8 cellular contexts compared by ENCODE assay signal in genomic region chr3:129602730-129603560, GRCh38. TPM values are rescaled to one million over a fixed set of nuclear protein-coding genes. Genes with fewer than 3 reads are reported as not detected.
A peak's percentile ranks its signal among the peaks of the same experiment; 100 is the strongest.
DNase-seq lines count a peak whose midpoint lies in the region; ATAC-seq and TF ChIP-seq lines count a peak whose summit lies in the region.

No MANE protein-coding gene starts in this region.

- no peak for TF ChIP-seq POLR2A in HCT116 (IDR thresholded peaks at IDR 0.05; ENCODE audit: borderline replicate concordance, extremely low read depth, insufficient read depth, insufficient read length)

- no peaks in the 10 kb centered on the region for H3K9me2 ChIP-seq in HCT116 (ENCODE audit: insufficient read depth)

- TF ChIP-seq CTCF in HCT116 (IDR thresholded peaks at IDR 0.05 in 2 of 3, conservative IDR thresholded peaks at IDR 0.05 in 1 of 3; ENCODE audit: borderline replicate concordance in 1 of 3, insufficient read depth in 1 of 3, low read depth in 2 of 3, low read length in 2 of 3) (no peak), brain microvascular endothelial cell (IDR thresholded peaks at IDR 0.05; ENCODE audit: low read depth, low read length, missing control alignments) (no peak), kidney epithelial cell (IDR thresholded peaks at IDR 0.05; ENCODE audit: insufficient read depth, low read length, poor library complexity, severe bottlenecking) (no peak)

- H3K4me2 ChIP-seq in HCT116 (ENCODE audit: low read length) = peak overlapping the region; percentile 34

- peaks cover 59% of the 10 kb centered on the region for H3K79me2 ChIP-seq in HCT116 (ENCODE audit: insufficient read depth, low read length)

- H3K27me3 ChIP-seq in HCT116 (ENCODE audit: insufficient read depth, low read length) (no peaks in the 10 kb centered on the region), brain microvascular endothelial cell (replicated peaks) (no peaks in the 10 kb centered on the region), kidney epithelial cell (ENCODE audit: control insufficient read depth, insufficient read depth, low read length) (no peaks in the 10 kb centered on the region)

- no peak for TF ChIP-seq RAD21 in HCT116 (IDR thresholded peaks at IDR 0.05; ENCODE audit: low read depth)

- RAD21 ChIA-PET in HCT116 (lab: Charles Lee; ENCODE audit: low non-redundant PET in 1 of 2, low total read pairs in 2 of 2, uncharacterized antibody in 2 of 2, unreplicated experiment in 2 of 2) = interaction anchor here in 1 of 2 experiments (0.6 kb wide), 1 partner anchor 226 kb away, joined by 5 read pairs; no protein-coding TSS in a partner anchor

- no peak overlapping the region for H3K4me3 ChIP-seq in HCT116 (replicated peaks in 1 of 2; ENCODE audit: low read depth in 1 of 2, low read length in 2 of 2)
- H3K4me3 ChIP-seq in brain microvascular endothelial cell (ENCODE audit: low read depth, low read length) = peak overlapping the region; percentile 88
- peak overlapping the region; percentile 12 for H3K4me3 ChIP-seq in kidney epithelial cell (ENCODE audit: low read depth, low read length)

- H3K4me1 ChIP-seq in HCT116 (ENCODE audit: control insufficient read depth in 1 of 2, insufficient read depth in 2 of 2, low read length in 2 of 2) = peaks cover 15 to 41% of the 10 kb centered on the region in 2 experiments

- no peak overlapping the region for H2AFZ ChIP-seq in HCT116 (ENCODE audit: low read depth, low read length, poor library complexity, severe bottlenecking)

- POLR2A ChIA-PET in HCT116 (lab: Charles Lee) = no interaction called here

- H4K20me1 ChIP-seq in HCT116 (ENCODE audit: insufficient read depth) = no peaks in the 10 kb centered on the region

- BruUV-seq in HCT116 (replicated peaks; lab: Mats Ljungman, UMichigan) = no TSS peak

- H3K27ac ChIP-seq in HCT116 (ENCODE audit: low read depth, low read length) = no peak overlapping the region; the same call in 1 of the 2 replicates
- H3K27ac ChIP-seq in brain microvascular endothelial cell = peak overlapping the region; percentile 88
- peak overlapping the region; percentile 14 for H3K27ac ChIP-seq in temporal lobe (ENCODE audit: low read depth, low read length)

- H3K9ac ChIP-seq in HCT116 (ENCODE audit: low read length) = no peak overlapping the region

- in situ Hi-C loops in brain microvascular endothelial cell (cut with HindIII; ENCODE audit: low pct_ligation_motif_present, low sequenced_read_pairs) = no loop called here

- intact Hi-C loops in HCT116 (cut with micrococcal nuclease) = no loop called here

- no peak for DNase-seq in HCT116 (ENCODE audit: low read depth, low spot score)
- peak; percentile 93 for DNase-seq in brain microvascular endothelial cell
- DNase-seq in kidney epithelial cell (ENCODE audit: low read depth) = peak; percentile 62
- DNase-seq in activated gamma-delta T cell treated with Interleukin-2 at 50 U/mL for 16 hours = no peak
- no peak for DNase-seq in activated CD4-positive, CD25-positive, alpha-beta regulatory T cell (lab: John Stamatoyannopoulos, UW)
- DNase-seq in stimulated activated CD4-positive, alpha-beta T cell treated with anti-CD3 and anti-CD28 coated beads, Interleukin-1b, Interleukin-23, amount 100 ng/mL, for 48 hours = no peak

- ATAC-seq in HCT116 (no peak), GM19467 (IDR thresholded peaks at IDR 0.05; ENCODE audit: unreplicated experiment) (no peak)

- CTCF ChIA-PET in HCT116 (lab: Charles Lee) = no interaction called here

- no peaks in the 10 kb centered on the region for H3K9me3 ChIP-seq in HCT116 (ENCODE audit: control insufficient read depth in 1 of 2, insufficient read depth in 1 of 2, low read depth in 1 of 2, low read length in 2 of 2)

- H3K36me3 ChIP-seq in HCT116 (ENCODE audit: control insufficient read depth in 1 of 2, insufficient read depth in 2 of 2, low read length in 2 of 2) (no peaks in the 10 kb centered on the region), brain microvascular endothelial cell (replicated peaks) (no peaks in the 10 kb centered on the region), kidney epithelial cell (ENCODE audit: control insufficient read depth, insufficient read depth, low read length) (no peaks in the 10 kb centered on the region)

TF ChIP-seq in HCT116, 20 proteins besides CTCF, POLR2A, EP300 and RAD21:
- TF ChIP-seq SIN3A (IDR thresholded peaks at IDR 0.05; ENCODE audit: low read depth) (no peak), TCF7L2 (IDR thresholded peaks at IDR 0.05; ENCODE audit: borderline replicate concordance, extremely low read depth, insufficient read depth, insufficient read length) (no peak), POLR2AphosphoS5 (IDR thresholded peaks at IDR 0.05; ENCODE audit: low read depth, low read length) (no peak), ELF1 (IDR thresholded peaks at IDR 0.05; ENCODE audit: borderline replicate concordance, low read depth) (no peak)

RNA-seq across cellular contexts. Expression of gene PLXND1, which starts 3.5 kb away (rescaled TPM):
- total RNA-seq in HCT116 (2021; ENCODE audit: unreplicated experiment) (47.3 TPM), kidney epithelial cell (103 and 114 TPM in 2 replicates), temporal lobe (24.1 TPM)
- polyA plus RNA-seq in HCT116 (2012) = 38.1 and 39.1 TPM in 2 replicates

RNA-seq across cellular contexts. Expression of gene H1-8, which starts 60.0 kb away (rescaled TPM):
- not detected for total RNA-seq in HCT116 (2021; ENCODE audit: unreplicated experiment)
- not detected in 2 replicates for polyA plus RNA-seq in HCT116 (2012)
- total RNA-seq in kidney epithelial cell = not detected in 2 replicates
- total RNA-seq in temporal lobe = not detected

Comparison
In these comparisons a context has a peak if more than half of its experiments do, and no peak if none do; other contexts are left out.
1. DNase-seq: peak in brain microvascular endothelial cell (single experiment) and kidney epithelial cell (single experiment); none in HCT116 (single experiment), activated gamma-delta T cell treated with Interleukin-2 at 50 U/mL for 16 hours (single experiment), activated CD4-positive, CD25-positive, alpha-beta regulatory T cell (0 of 4) and stimulated activated CD4-positive, alpha-beta T cell treated with anti-CD3 and anti-CD28 coated beads, Interleukin-1b, Interleukin-23, amount 100 ng/mL, for 48 hours (single experiment).
2. H3K4me3 ChIP-seq: peak in brain microvascular endothelial cell (single experiment) and kidney epithelial cell (single experiment); none in HCT116 (0 of 2).